Comparison of ENCODE assay signal across 8 cellular contexts in genomic region chr15:60392986-60393811, GRCh38. TPM values are rescaled to one million over a fixed set of nuclear protein-coding genes. Genes with fewer than 3 reads are reported as not detected.
DNase-seq lines count a peak whose midpoint lies in the region; ATAC-seq, FAIRE-seq and TF ChIP-seq lines count a peak whose summit lies in the region.

No MANE protein-coding gene starts in this region.

- POLR2A ChIA-PET in AG04450 (lab: Yijun Ruan, JAX) = interaction anchor here (0.7 to 3.8 kb wide), 6 partner anchors 14 to 51 kb away, joined by 3 to 38 read pairs (median 6); no protein-coding TSS in a partner anchor

- no peaks in the 10 kb centered on the region for H3K27me3 ChIP-seq in AG04450 (ENCODE audit: control insufficient read depth, insufficient read depth, low read length)
- peaks cover 99% of the 10 kb centered on the region for H3K27me3 ChIP-seq in neural progenitor cell

- no peak for TF ChIP-seq CTCF in AG04450 (IDR thresholded peaks at IDR 0.05; ENCODE audit: low read depth, low read length)
- TF ChIP-seq CTCF in epithelial cell of proximal tubule (conservative IDR thresholded peaks at IDR 0.05; ENCODE audit: low read depth, low read length) = no peak
- TF ChIP-seq CTCF in neural progenitor cell (IDR thresholded peaks at IDR 0.05) = no peak
- no peak for TF ChIP-seq CTCF in GM10266 (IDR thresholded peaks at IDR 0.05; ENCODE audit: control insufficient read depth, insufficient read depth, low read depth, missing control alignments)

- H3K27ac ChIP-seq in AG04450 (ENCODE audit: low read depth, low read length) (peak overlapping the region; percentile 83), neural progenitor cell (no peak overlapping the region)

- peaks cover 9% of the 10 kb centered on the region for H3K27me3 Mint-ChIP-seq in neural progenitor cell (ENCODE audit: insufficient read depth, low read depth)

- H3K4me1 ChIP-seq in neural progenitor cell = peaks cover 21% of the 10 kb centered on the region

- CTCF ChIA-PET in AG04450 (lab: Charles Lee) = interaction anchor here (1.0 to 2.0 kb wide), 2 partner anchors 34 to 51 kb away, joined by 3 to 7 read pairs; no protein-coding TSS in a partner anchor

- no peaks in the 10 kb centered on the region for H3K9me3 Mint-ChIP-seq in neural progenitor cell

- no peaks in the 10 kb centered on the region for H3K36me3 Mint-ChIP-seq in neural progenitor cell

- no peak overlapping the region for H3K4me2 ChIP-seq in neural progenitor cell

- H3K9me3 ChIP-seq in AG04450 (ENCODE audit: control insufficient read depth, insufficient read depth, low read length) = no peaks in the 10 kb centered on the region; the same call in 1 of the 2 replicates
- H3K9me3 ChIP-seq in neural progenitor cell (ENCODE audit: low read depth) = no peaks in the 10 kb centered on the region

- TF ChIP-seq POLR2A in H54 (IDR thresholded peaks at IDR 0.05; ENCODE audit: low read depth, low read length) = no peak

- peaks cover 78% of the 10 kb centered on the region for H3K4me1 Mint-ChIP-seq in neural progenitor cell

- no peaks in the 10 kb centered on the region for H3K36me3 ChIP-seq in neural progenitor cell

- H3K4me3 ChIP-seq in AG04450 (ENCODE audit: low read depth, low read length) (peak overlapping the region; percentile 96), epithelial cell of proximal tubule (ENCODE audit: low read depth, low read length) (peak overlapping the region; percentile 91), neural progenitor cell (no peak overlapping the region)

- DNase-seq in AG04450 (ENCODE audit: low read depth, low spot score) (no peak), H54 (ENCODE audit: insufficient read length, low spot score) (no peak), RPMI7951 (ENCODE audit: low read depth) (peak; percentile 100), epithelial cell of proximal tubule (ENCODE audit: low read depth) (peak; percentile 90), neural progenitor cell (ENCODE audit: low spot score) (no peak), GM10266 (ENCODE audit: extremely low spot score) (no peak), mesenteric fat pad (ENCODE audit: low spot score) (no peak)

- H2AFZ ChIP-seq in neural progenitor cell (replicated peaks) = no peak overlapping the region

- H3K79me2 ChIP-seq in neural progenitor cell (ENCODE audit: low read depth) = no peaks in the 10 kb centered on the region

- H3F3A ChIP-seq in neural progenitor cell (ENCODE audit: low read depth) = peaks cover 7% of the 10 kb centered on the region

- ATAC-seq in HG02884 (IDR thresholded peaks at IDR 0.05; ENCODE audit: unreplicated experiment) = no peak

- H3K9ac ChIP-seq in neural progenitor cell = no peak overlapping the region

- H4K20me1 ChIP-seq in neural progenitor cell (ENCODE audit: low read depth) = peaks cover 26% of the 10 kb centered on the region

- H3K27ac Mint-ChIP-seq in neural progenitor cell = peak overlapping the region; percentile 88

- H3K4me3 Mint-ChIP-seq in neural progenitor cell = peak overlapping the region; percentile 39

- peak; percentile 41 for FAIRE-seq in H54 (lab: Jason Lieb, UNC)

RNA-seq across cellular contexts. Expression of gene ANXA2, which starts 4.6 kb away (rescaled TPM):
- 4,288 and 4,537 TPM in 2 replicates for polyA plus RNA-seq in AG04450 (2011; rRNA removed)
- 3,312 and 3,619 TPM in 2 replicates for polyA minus RNA-seq in AG04450 (2011; rRNA and poly(A)+ RNA removed)
- 4,077 and 4,282 TPM in 2 replicates for total RNA-seq in RPMI7951 (2014; rRNA removed; shearing (Covaris generic))
- total RNA-seq in epithelial cell of proximal tubule (2,958 and 3,295 TPM in 2 replicates), neural progenitor cell (ENCODE audit: low replicate concordance) (20.1 and 21.8 TPM in 2 replicates), mesenteric fat pad (1,205 TPM)

Comparison
In these comparisons a context has a peak if more than half of its experiments do, and no peak if none do; other contexts are left out.
1. DNase-seq: peak in RPMI7951 (single experiment) and epithelial cell of proximal tubule (single experiment); none in AG04450 (single experiment), H54 (single experiment), neural progenitor cell (single experiment), GM10266 (single experiment) and mesenteric fat pad (single experiment).
2. RNA of gene ANXA2, which starts 4.6 kb away (total RNA-seq): 4,077 to 4,282 TPM in RPMI7951, 2,958 to 3,295 TPM in epithelial cell of proximal tubule and 1,205 TPM in mesenteric fat pad (single experiment); 20.1 to 21.8 TPM in neural progenitor cell; every median in the first group is over 10 times any median in the second.